Comparison of ENCODE assay signal across 12 cellular contexts in genomic region chr17:76365256-76365903, GRCh38. TPM values are rescaled to one million over a fixed set of nuclear protein-coding genes. Genes with fewer than 3 reads are reported as not detected.
DNase-seq lines count a peak whose midpoint lies in the region; ATAC-seq, FAIRE-seq and TF ChIP-seq lines count a peak whose summit lies in the region.
"Had no signal": no experiment of that assay in that cellular context is flagged by ENCODE, and none has a peak within 500 bp of the region (broad histone marks: within the 10 kb centered on the region; RNA-seq: fewer than 3 reads in every experiment).

No MANE protein-coding gene starts in this region.

- in situ Hi-C loops in K562 (cut with MboI): no loop called here

- peak overlapping the region; percentile 18 for H2AFZ ChIP-seq in K562 (ENCODE audit: low read depth, low read length)

- H3K36me3 Mint-ChIP-seq in Calu3 (ENCODE audit: insufficient read depth, unreplicated experiment): no peaks in the 10 kb centered on the region
- H3K36me3 Mint-ChIP-seq: CD4-positive, alpha-beta memory T cell had no signal

- POLR2A ChIA-PET in K562 (lab: Yijun Ruan, JAX): interaction anchor here (0.8 to 1.6 kb wide), 7 partner anchors 8 to 41 kb away, joined by 3 to 4 read pairs (median 3); partner anchors contain the start of gene PRPSAP1

- BruUV-seq in Calu3 (replicated peaks; lab: Mats Ljungman, UMichigan) (no TSS peak), K562 (replicated peaks; lab: Mats Ljungman, UMichigan) (no TSS peak)

- DNase-seq in Calu3 (no peak), HFF-Myc (ENCODE audit: extremely low read depth, low read depth) (no peak), K562 (ENCODE audit: extremely low read depth in 1 of 4, low spot score in 3 of 4) (peak in 3 of 4 experiments; percentile 5 to 58 (median 25)), NCI-H1417 (lab: John Stamatoyannopoulos, UW) (no peak), Ammon's horn (ENCODE audit: low spot score) (no peak), Peyer's patch (no peak)
- DNase-seq: activated effector memory CD4-positive, alpha-beta T cell treated with Interleukin-2 at 50 U/mL for 16 hours; CD4-positive, alpha-beta memory T cell; NCI-H2081; SHP77 had no signal

- TF ChIP-seq CTCF in Calu3 (IDR thresholded peaks at IDR 0.05; ENCODE audit: unreplicated experiment) (peak; percentile 29), HFF-Myc (IDR thresholded peaks at IDR 0.05; ENCODE audit: low read depth, low read length, missing control alignments) (peak; percentile 27), K562 (IDR thresholded peaks at IDR 0.05 in 2 of 3, conservative IDR thresholded peaks at IDR 0.05 in 1 of 3; ENCODE audit: insufficient read depth in 2 of 3, low read depth in 1 of 3, low read length in 3 of 3) (peak; percentile 52 to 70 (median 54)), liver (IDR thresholded peaks at IDR 0.05; ENCODE audit: low read depth, low read length, missing input control) (peak; percentile 29), Peyer's patch (IDR thresholded peaks at IDR 0.05) (peak in 3 of 6 experiments; percentile 13 to 22 (median 14))

- H3K9ac ChIP-seq in K562 (ENCODE audit: insufficient read depth in 1 of 2, low read depth in 2 of 2, low read length in 2 of 2) (no peak overlapping the region), liver (ENCODE audit: low read depth in 1 of 2, low read length in 2 of 2) (no peak overlapping the region)

- CTCF ChIA-PET in Calu3 (lab: Charles Lee) (interaction anchor here (0.6 to 1.6 kb wide), 6 partner anchors 11 to 61 kb away, joined by 3 to 18 read pairs (median 4); partner anchors contain the start of genes PRPSAP1 and SPHK1), K562 (lab: Yijun Ruan, JAX; ENCODE audit: low intra/inter-chr PET ratio) (interaction anchor here (0.6 to 1.2 kb wide), 4 partner anchors 20 to 420 kb away, joined by 3 to 7 read pairs (median 4); no protein-coding TSS in a partner anchor)

- H3K27me3 ChIP-seq in K562 (ENCODE audit: control insufficient read depth in 2 of 2, insufficient read depth in 2 of 2, low read length in 2 of 2) (no peaks in the 10 kb centered on the region), liver (ENCODE audit: control insufficient read depth in 4 of 4, insufficient read depth in 4 of 4, low read length in 3 of 4) (no peaks in the 10 kb centered on the region), Peyer's patch (no peaks in the 10 kb centered on the region)

- no peaks in the 10 kb centered on the region for H3K9me3 Mint-ChIP-seq in Calu3 (ENCODE audit: low read depth, unreplicated experiment)
- H3K9me3 Mint-ChIP-seq: CD4-positive, alpha-beta memory T cell had no signal

- no peaks in the 10 kb centered on the region for H4K20me1 ChIP-seq in K562 (replicated peaks; ENCODE audit: control insufficient read depth, insufficient read depth, low read length)

- TF ChIP-seq POLR2A in K562 (conservative IDR thresholded peaks at IDR 0.05) (no peak), Peyer's patch (IDR thresholded peaks at IDR 0.05) (no peak)

- FAIRE-seq in K562 (lab: Jason Lieb, UNC): peak; percentile 93

- TF ChIP-seq RAD21 in K562 (CRISPR knock-in tag; conservative IDR thresholded peaks at IDR 0.05 in 1 of 2, IDR thresholded peaks at IDR 0.05 in 1 of 2) (peak; percentile 27 to 36; a peak in 3 of 4 replicates), liver (IDR thresholded peaks at IDR 0.05) (peak; percentile 48 to 57)

- H3K36me3 ChIP-seq in K562 (ENCODE audit: control insufficient read depth, insufficient read depth, low read length) (no peaks in the 10 kb centered on the region), liver (ENCODE audit: control insufficient read depth in 4 of 4, insufficient read depth in 3 of 4, low read depth in 1 of 4, low read length in 3 of 4) (no peaks in the 10 kb centered on the region), Peyer's patch (no peaks in the 10 kb centered on the region)

- H3K27me3 Mint-ChIP-seq in Calu3 (ENCODE audit: unreplicated experiment): peaks cover 8% of the 10 kb centered on the region

- 26% methylated on average over 11 of the region's 12 CpGs for WGBS in K562 (ENCODE audit: insufficient coverage, low coverage, missing lambda C conversion rate)
- WGBS in liver: 43% methylated on average over 12 of the region's 12 CpGs

- H3K4me3 ChIP-seq in HFF-Myc (replicated peaks; ENCODE audit: low read depth, low read length) (no peak overlapping the region), K562 (no peak overlapping the region), liver (ENCODE audit: low read depth in 1 of 3, low read length in 3 of 3) (no peak overlapping the region), Peyer's patch (no peak overlapping the region)

- no peak overlapping the region for H3K4me3 Mint-ChIP-seq in Calu3 (ENCODE audit: low read depth, unreplicated experiment)
- H3K4me3 Mint-ChIP-seq: CD4-positive, alpha-beta memory T cell had no signal

- TF ChIP-seq EP300 in K562 (IDR thresholded peaks at IDR 0.05; ENCODE audit: low read length): no peak

- no peak overlapping the region for H3K27ac ChIP-seq in K562 (ENCODE audit: extremely low read depth, low read depth, low read length)
- no peak overlapping the region for H3K27ac ChIP-seq in liver (ENCODE audit: low read depth in 1 of 2, low read length in 2 of 2)
- H3K27ac ChIP-seq in Peyer's patch: no peak overlapping the region

- H3K9me3 ChIP-seq in K562 (replicated peaks; ENCODE audit: control insufficient read depth, insufficient read depth, low read depth, low read length) (no peaks in the 10 kb centered on the region), liver (ENCODE audit: control insufficient read depth in 4 of 4, low read length in 3 of 4) (no peaks in the 10 kb centered on the region), Peyer's patch (no peaks in the 10 kb centered on the region)

- H3K4me1 ChIP-seq in K562 (replicated peaks in 1 of 2; ENCODE audit: control insufficient read depth in 2 of 2, insufficient read depth in 2 of 2, low read length in 2 of 2) (peaks cover 4 to 28% of the 10 kb centered on the region in 2 experiments; a peak in 4 of 5 replicates), liver (ENCODE audit: control insufficient read depth in 4 of 4, insufficient read depth in 4 of 4, low read length in 3 of 4) (no peaks in the 10 kb centered on the region), Peyer's patch (no peaks in the 10 kb centered on the region)

- peaks cover 6% of the 10 kb centered on the region for H3K4me1 Mint-ChIP-seq in Calu3 (ENCODE audit: low read depth, unreplicated experiment)
- H3K4me1 Mint-ChIP-seq: CD4-positive, alpha-beta memory T cell had no signal

- H3K79me2 ChIP-seq in K562 (ENCODE audit: control insufficient read depth, insufficient read depth, low read length): no peaks in the 10 kb centered on the region

- H3K27ac Mint-ChIP-seq in Calu3 (ENCODE audit: unreplicated experiment): no peak overlapping the region

- H3K9me1 ChIP-seq in K562 (ENCODE audit: control insufficient read depth, insufficient read depth, low read length): no peaks in the 10 kb centered on the region

- intact Hi-C loops in Calu3 (cut with micrococcal nuclease; ENCODE audit: unreplicated experiment) (no loop called here), K562 (cut with micrococcal nuclease) (loop anchor here (2.0 kb wide), 1 partner anchor 33 kb away; no protein-coding TSS in a partner anchor)

- ATAC-seq in K562 (peak; percentile 75), HG02759 (IDR thresholded peaks at IDR 0.05; ENCODE audit: unreplicated experiment) (no peak)

- H3K4me2 ChIP-seq in K562 (ENCODE audit: insufficient read depth, low read length): no peak overlapping the region

RNA-seq across cellular contexts. Expression of gene PRPSAP1, which starts 11.7 kb away (rescaled TPM):
- 41.2 and 42.6 TPM in 2 replicates for total RNA-seq in Calu3 (2022)
- total RNA-seq in K562 (2011; cell fraction: chromatin; rRNA removed; ENCODE audit: low replicate concordance): 154 and 205 TPM in 2 replicates
- total RNA-seq in K562 (2011; cell fraction: nucleolus; rRNA removed): 107 and 112 TPM in 2 replicates
- 122 and 124 TPM in 2 replicates for total RNA-seq in K562 (2011; cell fraction: nucleoplasm; rRNA removed)
- total RNA-seq in K562 (2014; rRNA removed): 18.6 and 21.9 TPM in 2 replicates
- 39.3 and 39.4 TPM in 2 replicates for total RNA-seq in K562 (2014; rRNA removed; fragmentation: Illumina TruSeq; extraction: Trizol)
- 38.0 and 40.8 TPM in 2 replicates for total RNA-seq in K562 (2015; rRNA removed; fragmentation: Illumina TruSeq; extraction: Trizol)
- total RNA-seq in K562 (2021): 65.8 and 70.8 TPM in 2 replicates
- polyA plus RNA-seq in K562 (2011; rRNA removed): 77.1 and 89.9 TPM in 2 replicates
- 42.1 and 76.8 TPM in 2 replicates for polyA plus RNA-seq in K562 (2011; cell fraction: cytosol; rRNA removed)
- polyA plus RNA-seq in K562 (2011; cell fraction: nucleus; rRNA removed): 228 and 401 TPM in 2 replicates
- 50.3 and 72.3 TPM in 2 replicates for polyA plus RNA-seq in K562 (2012)
- 70.0 and 73.4 TPM in 2 replicates for polyA plus RNA-seq in K562 (2014; fragmentation: Illumina TruSeq; extraction: Trizol)
- polyA plus RNA-seq in K562 (2014; fragmentation: Nextera tagmentation; extraction: Ambion mirVana): 10 to 100 TPM; 21.9 to 31.9 TPM
- polyA plus RNA-seq in K562 (2014; rRNA removed): 61.2 and 72.8 TPM in 2 replicates
- polyA minus RNA-seq in K562 (2011; rRNA and poly(A)+ RNA removed): 63.9 and 65.4 TPM in 2 replicates
- 26.3 and 27.2 TPM in 2 replicates for polyA minus RNA-seq in K562 (2011; cell fraction: cytosol; rRNA and poly(A)+ RNA removed)
- 30.6 and 71.0 TPM in 2 replicates for polyA minus RNA-seq in K562 (2011; cell fraction: nucleus; rRNA and poly(A)+ RNA removed)
- 10 to 100 TPM; 21.4 to 78.1 TPM for total RNA-seq in liver
- 10 to 100 TPM; 33.9 to 71.3 TPM for polyA plus RNA-seq in liver
- total RNA-seq in Peyer's patch: 100 to 1,000 TPM in 1 of 4 donors, 10 to 100 TPM in 3; 39.4 to 105 (median 70.4) TPM

RNA-seq across cellular contexts. Expression of gene SPHK1, which starts 19.0 kb away (rescaled TPM):
- 1.5 and 1.7 TPM in 2 replicates for total RNA-seq in Calu3 (2022)
- 17.0 and 55.7 TPM in 2 replicates for total RNA-seq in K562 (2011; cell fraction: chromatin; rRNA removed; ENCODE audit: low replicate concordance)
- total RNA-seq in K562 (2011; cell fraction: nucleolus; rRNA removed): 66.3 and 72.5 TPM in 2 replicates
- total RNA-seq in K562 (2011; cell fraction: nucleoplasm; rRNA removed): 31.6 and 33.4 TPM in 2 replicates
- total RNA-seq in K562 (2014; rRNA removed): 60.3 and 69.6 TPM in 2 replicates
- 5.6 and 8.0 TPM in 2 replicates for total RNA-seq in K562 (2014; rRNA removed; fragmentation: Illumina TruSeq; extraction: Trizol)
- total RNA-seq in K562 (2015; rRNA removed; fragmentation: Illumina TruSeq; extraction: Trizol): 14.1 and 14.9 TPM in 2 replicates
- 56.2 and 58.2 TPM in 2 replicates for total RNA-seq in K562 (2021)
- polyA plus RNA-seq in K562 (2011; rRNA removed): 20.2 and 21.6 TPM in 2 replicates
- polyA plus RNA-seq in K562 (2011; cell fraction: cytosol; rRNA removed): 25.9 and 63.1 TPM in 2 replicates
- polyA plus RNA-seq in K562 (2011; cell fraction: nucleus; rRNA removed): 93.7 and 187 TPM in 2 replicates
- 26.8 and 28.6 TPM in 2 replicates for polyA plus RNA-seq in K562 (2012)
- polyA plus RNA-seq in K562 (2014; fragmentation: Illumina TruSeq; extraction: Trizol): 14.5 and 25.0 TPM in 2 replicates
- polyA plus RNA-seq in K562 (2014; fragmentation: Nextera tagmentation; extraction: Ambion mirVana): 1 to 10 TPM in 1 of 2 experiments, under 1 TPM in 1; 0.21 to 1.9 TPM
- polyA plus RNA-seq in K562 (2014; rRNA removed): 45.3 and 51.4 TPM in 2 replicates
- polyA minus RNA-seq in K562 (2011; rRNA and poly(A)+ RNA removed): 3.0 and 8.2 TPM in 2 replicates
- 11.8 and 12.5 TPM in 2 replicates for polyA minus RNA-seq in K562 (2011; cell fraction: cytosol; rRNA and poly(A)+ RNA removed)
- 19.1 and 19.3 TPM in 2 replicates for polyA minus RNA-seq in K562 (2011; cell fraction: nucleus; rRNA and poly(A)+ RNA removed)
- total RNA-seq in liver: 10 to 100 TPM in 1 of 2 donors, under 1 TPM in 1; 0.92 to 11.4 TPM
- 1 to 10 TPM in 1 of 2 donors, under 1 TPM in 1; 0.89 to 1.3 TPM for polyA plus RNA-seq in liver
- total RNA-seq in Peyer's patch: 1 to 10 TPM in 3 of 4 donors, under 1 TPM in 1; 0.53 to 5.9 (median 3.8) TPM

RNA-seq across cellular contexts. Expression of gene QRICH2, which starts 57.3 kb away (rescaled TPM):
- total RNA-seq in Calu3 (2022) (3.0 and 3.9 TPM in 2 replicates), K562 (2014; rRNA removed) (1.3 and 1.5 TPM in 2 replicates), K562 (2014; rRNA removed; fragmentation: Illumina TruSeq; extraction: Trizol) (0.89 and 1.1 TPM in 2 replicates), K562 (2015; rRNA removed; fragmentation: Illumina TruSeq; extraction: Trizol) (1.6 and 2.0 TPM in 2 replicates), K562 (2021) (1.4 and 2.0 TPM in 2 replicates), liver (1 to 10 TPM in 1 of 2 donors, under 1 TPM in 1; 0.56 to 6.1 TPM), Peyer's patch (10 to 100 TPM in 1 of 4 donors, 1 to 10 TPM in 3; 1.2 to 10.7 (median 3.1) TPM)
- 4.4 and 9.4 TPM in 2 replicates for total RNA-seq in K562 (2011; cell fraction: chromatin; rRNA removed; ENCODE audit: low replicate concordance)
- total RNA-seq in K562 (2011; cell fraction: nucleolus; rRNA removed): 3.3 and 4.1 TPM in 2 replicates
- 2.4 TPM in 2 replicates for total RNA-seq in K562 (2011; cell fraction: nucleoplasm; rRNA removed)
- polyA plus RNA-seq in K562 (2011; rRNA removed) (0.46 and 1.3 TPM in 2 replicates), K562 (2014; fragmentation: Illumina TruSeq; extraction: Trizol) (0.40 and 0.61 TPM in 2 replicates), K562 (2014; fragmentation: Nextera tagmentation; extraction: Ambion mirVana) (under 1 TPM; 0.03 to 0.07 TPM), K562 (2014; rRNA removed) (0.81 and 1.2 TPM in 2 replicates), liver (under 1 TPM; 0.67 TPM)
- polyA plus RNA-seq in K562 (2011; cell fraction: cytosol; rRNA removed): 0.82 and 1.0 TPM in 2 replicates
- 3.4 and 4.1 TPM in 2 replicates for polyA plus RNA-seq in K562 (2011; cell fraction: nucleus; rRNA removed)
- 1.5 and 13.0 TPM in 2 replicates for polyA plus RNA-seq in K562 (2012)
- polyA minus RNA-seq in K562 (2011; rRNA and poly(A)+ RNA removed): 6.7 and 10.1 TPM in 2 replicates
- 1.8 and 2.2 TPM in 2 replicates for polyA minus RNA-seq in K562 (2011; cell fraction: cytosol; rRNA and poly(A)+ RNA removed)
- 1.1 and 2.2 TPM in 2 replicates for polyA minus RNA-seq in K562 (2011; cell fraction: nucleus; rRNA and poly(A)+ RNA removed)

Comparison
In these comparisons a context has a peak if more than half of its experiments do, and no peak if none do; other contexts are left out.
1. DNase-seq: peak in K562 (3 of 4); none in Calu3 (single experiment), HFF-Myc (single experiment), NCI-H1417 (0 of 3), Ammon's horn (single experiment) and Peyer's patch (0 of 3).